Comparison of ENCODE assay signal across 11 cellular contexts in the genomic region with DNA sequence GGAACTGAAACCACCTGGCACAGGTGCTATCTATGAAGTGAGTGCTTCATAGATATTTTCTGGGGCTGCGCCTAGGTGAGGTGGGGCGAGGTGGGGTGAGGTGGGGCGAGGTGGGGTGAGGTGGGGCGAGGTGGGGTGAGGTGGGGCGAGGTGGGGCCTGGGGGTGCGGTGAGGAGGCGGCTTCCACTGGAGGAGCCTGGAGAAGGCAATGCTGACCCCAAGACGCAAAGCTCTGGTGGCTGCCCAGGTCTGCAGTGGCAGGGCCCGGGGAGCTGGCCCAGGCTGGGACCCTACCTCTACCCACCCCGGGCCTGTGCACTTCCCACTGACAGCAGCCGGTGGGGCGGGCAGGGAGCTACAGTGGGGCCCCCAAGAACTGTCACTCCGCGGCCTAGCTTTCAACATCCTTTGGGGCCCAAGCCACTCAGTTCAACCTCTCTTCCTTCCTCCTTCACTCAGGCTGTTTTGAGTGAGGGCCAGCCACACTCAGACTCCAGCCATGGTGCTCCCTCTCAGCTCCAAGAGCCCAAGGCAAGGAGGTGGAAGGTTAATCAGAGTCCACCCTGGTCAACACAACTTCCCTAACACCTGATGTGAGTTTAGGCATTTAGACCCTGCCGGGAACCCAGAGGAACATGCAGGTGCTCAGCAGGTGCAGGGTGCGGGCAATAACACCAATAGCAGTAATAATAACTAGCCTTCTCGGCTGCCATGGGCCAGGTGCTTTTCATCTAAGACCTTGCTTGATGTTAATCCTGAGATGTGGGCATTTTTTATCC.
DNase-seq lines count a peak whose midpoint lies in the region; ATAC-seq and TF ChIP-seq lines count a peak whose summit lies in the region.
"Had no signal": no experiment of that assay in that cellular context is flagged by ENCODE, and none has a peak within 500 bp of the region (broad histone marks: within the 10 kb centered on the region; RNA-seq: fewer than 3 reads in every experiment).

No MANE protein-coding gene starts in this region.

- H3K27me3 ChIP-seq in right atrium auricular region (no peaks in the 10 kb centered on the region), heart right ventricle (no peaks in the 10 kb centered on the region), left lung (no peaks in the 10 kb centered on the region), upper lobe of right lung (no peaks in the 10 kb centered on the region)

- intact Hi-C loops in heart right ventricle (cut with DNase I), result loop anchor here (1.0 to 10.0 kb wide), 8 partner anchors 40 to 352 kb away; a partner anchor contains a TSS
- intact Hi-C loops in left lung (cut with DNase I), result loop anchor here in 1 of 2 donors (10.0 kb wide), 1 partner anchor 92 kb away; a partner anchor contains a TSS
- intact Hi-C loops in upper lobe of right lung (cut with DNase I), result loop anchor here (10.0 kb wide), 1 partner anchor 92 kb away; a partner anchor contains a TSS

- no peak for DNase-seq in right atrium auricular region (ENCODE audit: low spot score)
- no peak for DNase-seq in heart right ventricle
- peak; percentile 73 for DNase-seq in activated CD8-positive, alpha-beta T cell treated with anti-CD3 and anti-CD28 coated beads, Interleukin-2, amount 10 ng/mL, durations not matched to agents 7 days and 5 days
- peak; percentile 44 to 86 for DNase-seq in left lung
- DNase-seq in upper lobe of right lung, result no peak
- DNase-seq in NCI-H2171 (lab: John Stamatoyannopoulos, UW), result no peak
- DNase-seq: foreskin melanocyte, NCI-H748 treated with DMSO at 0.1 percent for 48 hours had no signal

- peak overlapping the region; percentile 59 for H3K4me3 Mint-ChIP-seq in activated CD8-positive, alpha-beta T cell treated with anti-CD3 and anti-CD28 coated beads, Interleukin-2, amount 10 ng/mL, durations not matched to agents 7 days and 5 days
- H3K4me3 Mint-ChIP-seq: neural crest cell had no signal

- H3K36me3 Mint-ChIP-seq in activated CD8-positive, alpha-beta T cell treated with anti-CD3 and anti-CD28 coated beads, Interleukin-2, amount 10 ng/mL, durations not matched to agents 7 days and 5 days (ENCODE audit: low read depth), result peaks cover 37% of the 10 kb centered on the region

- WGBS in heart right ventricle, 2 donors, result 89 to 98% methylated on average over 17 of the region's 17 CpGs

- H3K4me1 ChIP-seq in right atrium auricular region (peaks cover 0 to 64% of the 10 kb centered on the region in 2 donors), heart right ventricle (peaks cover 19 to 99% (median 60%) of the 10 kb centered on the region in 9 donors), left lung (peaks cover 23 to 98% of the 10 kb centered on the region in 2 donors), upper lobe of right lung (peaks cover 83% of the 10 kb centered on the region)

- H3K4me3 ChIP-seq in right atrium auricular region, result no peak overlapping the region
- no peak overlapping the region for H3K4me3 ChIP-seq in heart right ventricle
- no peak overlapping the region for H3K4me3 ChIP-seq in left lung
- no peak overlapping the region for H3K4me3 ChIP-seq in upper lobe of right lung

- H3K4me1 Mint-ChIP-seq in activated CD8-positive, alpha-beta T cell treated with anti-CD3 and anti-CD28 coated beads, Interleukin-2, amount 10 ng/mL, durations not matched to agents 7 days and 5 days (ENCODE audit: low read depth), result peaks cover 96% of the 10 kb centered on the region

- POLR2A ChIA-PET in activated CD8-positive, alpha-beta T cell treated with anti-CD3 and anti-CD28 coated beads, Interleukin-2, amount 10 ng/mL, durations not matched to agents 7 days and 5 days (lab: Charles Lee), result interaction anchor here (0.7 to 23.3 kb wide), 6 partner anchors 25 to 91 kb away, joined by 3 to 622 read pairs (median 4); a partner anchor contains a TSS

- H3K9me3 Mint-ChIP-seq in activated CD8-positive, alpha-beta T cell treated with anti-CD3 and anti-CD28 coated beads, Interleukin-2, amount 10 ng/mL, durations not matched to agents 7 days and 5 days (ENCODE audit: insufficient read depth), result no peaks in the 10 kb centered on the region
- H3K9me3 Mint-ChIP-seq: neural crest cell had no signal

- no peaks in the 10 kb centered on the region for H3K36me3 ChIP-seq in right atrium auricular region
- no peaks in the 10 kb centered on the region for H3K36me3 ChIP-seq in heart right ventricle
- H3K36me3 ChIP-seq in left lung, result no peaks in the 10 kb centered on the region
- no peaks in the 10 kb centered on the region for H3K36me3 ChIP-seq in upper lobe of right lung

- CTCF ChIA-PET in activated CD8-positive, alpha-beta T cell treated with anti-CD3 and anti-CD28 coated beads, Interleukin-2, amount 10 ng/mL, durations not matched to agents 7 days and 5 days (lab: Charles Lee), result interaction anchor here (1.0 to 22.0 kb wide), 9 partner anchors 10 to 352 kb away, joined by 3 to 666 read pairs (median 5); a partner anchor contains a TSS

- no peaks in the 10 kb centered on the region for H3K27me3 Mint-ChIP-seq in activated CD8-positive, alpha-beta T cell treated with anti-CD3 and anti-CD28 coated beads, Interleukin-2, amount 10 ng/mL, durations not matched to agents 7 days and 5 days (ENCODE audit: low read depth)

- TF ChIP-seq CTCF in right atrium auricular region (IDR thresholded peaks at IDR 0.05), result no peak
- no peak for TF ChIP-seq CTCF in heart right ventricle (IDR thresholded peaks at IDR 0.05)
- no peak for TF ChIP-seq CTCF in left lung (IDR thresholded peaks at IDR 0.05)
- no peak for TF ChIP-seq CTCF in upper lobe of right lung (IDR thresholded peaks at IDR 0.05)

- H3K27ac ChIP-seq in right atrium auricular region (peak overlapping the region; percentile 15 to 69), heart right ventricle (peak overlapping the region in 4 of 10 donors; percentile 9 to 89 (median 50)), left lung (peak overlapping the region; percentile 70 to 96), upper lobe of right lung (peak overlapping the region; percentile 86)

- ATAC-seq in heart right ventricle, result no peak
- peak; percentile 3 for ATAC-seq in activated CD8-positive, alpha-beta T cell treated with anti-CD3 and anti-CD28 coated beads, Interleukin-2, amount 10 ng/mL, durations not matched to agents 7 days and 5 days
- ATAC-seq in left lung, result no peak
- ATAC-seq in upper lobe of right lung, result no peak
- no peak for ATAC-seq in HG03039 (IDR thresholded peaks at IDR 0.05; ENCODE audit: unreplicated experiment)
- ATAC-seq in GM18517 (IDR thresholded peaks at IDR 0.05; ENCODE audit: unreplicated experiment), result no peak

- H3K27ac Mint-ChIP-seq in activated CD8-positive, alpha-beta T cell treated with anti-CD3 and anti-CD28 coated beads, Interleukin-2, amount 10 ng/mL, durations not matched to agents 7 days and 5 days, result peak overlapping the region; percentile 100

- H3K9me3 ChIP-seq in right atrium auricular region (no peaks in the 10 kb centered on the region), heart right ventricle (no peaks in the 10 kb centered on the region), left lung (no peaks in the 10 kb centered on the region), upper lobe of right lung (no peaks in the 10 kb centered on the region)

Comparison
In these comparisons a context has a peak if more than half of its experiments do, and no peak if none do; other contexts are left out.
1. DNase-seq: peak in activated CD8-positive, alpha-beta T cell treated with anti-CD3 and anti-CD28 coated beads, Interleukin-2, amount 10 ng/mL, durations not matched to agents 7 days and 5 days (single experiment) and left lung (2 of 2); none in right atrium auricular region (single experiment), heart right ventricle (0 of 2), upper lobe of right lung (single experiment) and NCI-H2171 (single experiment).